In the genomic region with DNA sequence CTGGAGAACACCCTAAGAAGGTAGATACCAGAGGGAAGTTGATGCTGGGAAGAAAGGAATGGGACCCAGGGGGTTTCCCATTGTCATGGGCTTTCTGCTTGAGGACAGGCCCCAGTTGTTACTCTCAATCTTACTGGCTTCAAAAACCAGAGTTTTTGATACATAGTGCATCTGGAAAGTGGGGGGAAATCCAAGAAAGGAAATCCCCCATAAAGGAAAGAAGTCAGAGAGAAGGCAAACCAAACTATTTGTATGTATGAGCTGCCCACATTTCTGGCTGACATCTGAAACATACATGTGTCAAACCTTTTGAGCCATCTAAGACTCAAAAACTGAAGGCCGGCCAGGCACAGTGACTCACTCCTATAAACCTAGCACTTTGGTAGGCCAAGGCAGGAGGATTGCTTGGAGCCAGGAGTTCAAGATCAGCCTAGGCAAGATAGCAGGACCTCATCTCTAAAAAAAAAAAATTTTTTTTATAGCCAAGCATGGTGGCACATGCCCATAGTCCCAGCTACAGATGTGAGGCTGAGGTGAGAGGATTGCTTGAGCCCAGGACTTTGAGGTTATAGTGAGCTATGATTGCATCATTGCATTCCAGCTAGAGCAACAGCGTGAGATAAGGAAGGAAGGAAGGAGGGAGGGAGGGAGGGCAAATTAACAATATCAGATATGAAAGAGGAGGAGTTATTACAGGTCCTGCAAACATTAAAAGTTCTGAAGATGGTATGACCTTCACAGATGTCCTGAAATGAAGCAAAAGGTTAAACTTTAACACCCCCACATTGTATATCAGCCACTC, we compare ENCODE assay signal across 10 cellular contexts. TPM values are rescaled to one million over a fixed set of nuclear protein-coding genes. Genes with fewer than 3 reads are reported as not detected.
DNase-seq lines count a peak whose midpoint lies in the region; ATAC-seq and TF ChIP-seq lines count a peak whose summit lies in the region.
"Had no signal": no experiment of that assay in that cellular context is flagged by ENCODE, and none has a peak within 500 bp of the region (broad histone marks: within the 10 kb centered on the region; RNA-seq: fewer than 3 reads in every experiment).

No MANE protein-coding gene starts in this region.

- no peak overlapping the region for H3K4me3 ChIP-seq in SJCRH30
- H3K4me3 ChIP-seq: right lobe of liver had no signal

- no peak overlapping the region for H3K4me3 Mint-ChIP-seq in WTC11
- H3K4me3 Mint-ChIP-seq in stimulated activated memory B cell treated with anti-CD40 and anti-IgM and Interleukin-4, amounts not matched to agents 10 μg/mL and 1 μg/mL and 100 μg/mL, for 72 hours, result no peak overlapping the region

- POLR2A ChIA-PET in WTC11 (lab: Charles Lee), result no interaction called here

- peak; percentile 70 for ATAC-seq in HG02981 (IDR thresholded peaks at IDR 0.05; ENCODE audit: unreplicated experiment)
- ATAC-seq in WTC11, result no peak
- ATAC-seq in stimulated activated memory B cell treated with anti-CD40 and anti-IgM and Interleukin-4, amounts not matched to agents 10 μg/mL and 1 μg/mL and 100 μg/mL, for 72 hours, result peak; percentile 85

- H3K9me3 Mint-ChIP-seq in WTC11, result peaks cover 15% of the 10 kb centered on the region
- no peaks in the 10 kb centered on the region for H3K9me3 Mint-ChIP-seq in stimulated activated memory B cell treated with anti-CD40 and anti-IgM and Interleukin-4, amounts not matched to agents 10 μg/mL and 1 μg/mL and 100 μg/mL, for 72 hours

- no peaks in the 10 kb centered on the region for H3K36me3 ChIP-seq in SJCRH30
- H3K36me3 ChIP-seq: right lobe of liver had no signal

- no peak overlapping the region for H3K27ac ChIP-seq in SJCRH30
- H3K27ac ChIP-seq: right lobe of liver had no signal

- no peaks in the 10 kb centered on the region for H3K36me3 Mint-ChIP-seq in WTC11
- peaks cover 5% of the 10 kb centered on the region for H3K36me3 Mint-ChIP-seq in stimulated activated memory B cell treated with anti-CD40 and anti-IgM and Interleukin-4, amounts not matched to agents 10 μg/mL and 1 μg/mL and 100 μg/mL, for 72 hours

- H3K27me3 Mint-ChIP-seq in WTC11 (ENCODE audit: low read depth), result peaks cover 2% of the 10 kb centered on the region
- H3K27me3 Mint-ChIP-seq in stimulated activated memory B cell treated with anti-CD40 and anti-IgM and Interleukin-4, amounts not matched to agents 10 μg/mL and 1 μg/mL and 100 μg/mL, for 72 hours, result peaks cover 8% of the 10 kb centered on the region

- H3K27ac Mint-ChIP-seq in WTC11, result no peak overlapping the region
- H3K27ac Mint-ChIP-seq in stimulated activated memory B cell treated with anti-CD40 and anti-IgM and Interleukin-4, amounts not matched to agents 10 μg/mL and 1 μg/mL and 100 μg/mL, for 72 hours, result peak overlapping the region; percentile 66

- H3K4me1 Mint-ChIP-seq in WTC11, result no peaks in the 10 kb centered on the region
- H3K4me1 Mint-ChIP-seq in stimulated activated memory B cell treated with anti-CD40 and anti-IgM and Interleukin-4, amounts not matched to agents 10 μg/mL and 1 μg/mL and 100 μg/mL, for 72 hours, result peaks cover 26% of the 10 kb centered on the region

- no peaks in the 10 kb centered on the region for H3K27me3 ChIP-seq in SJCRH30
- H3K27me3 ChIP-seq: right lobe of liver had no signal

- no peak for TF ChIP-seq CTCF in WTC11 (IDR thresholded peaks at IDR 0.05)

- peak; percentile 38 for DNase-seq in activated T-cell treated with anti-CD3 and anti-CD28 coated beads for 48 hours (ENCODE audit: low read depth)
- DNase-seq in activated T-cell treated with anti-CD3 and anti-CD28 coated beads, Interleukin-2, amount 50 U/mL, for 1 hour, result no peak
- DNase-seq in WTC11 (ENCODE audit: low spot score), result no peak
- no peak for DNase-seq in SJCRH30
- DNase-seq in NCI-H1105 treated with DMSO at 0.1 percent for 48 hours (lab: John Stamatoyannopoulos, UW), result no peak
- no peak for DNase-seq in NCI-H2227 treated with DMSO at 0.1 percent for 48 hours (lab: John Stamatoyannopoulos, UW)
- DNase-seq: NCI-H2081, right lobe of liver had no signal

- CTCF ChIA-PET in WTC11 (lab: Charles Lee), result interaction anchor here (2.0 kb wide), 1 partner anchor 153 kb away, joined by 7 read pairs; the partner anchor contains the start of gene STK17A

- no peaks in the 10 kb centered on the region for H3K9me3 ChIP-seq in SJCRH30 (replicated peaks)
- H3K9me3 ChIP-seq: right lobe of liver had no signal

- no peaks in the 10 kb centered on the region for H3K4me1 ChIP-seq in SJCRH30
- H3K4me1 ChIP-seq: right lobe of liver had no signal

TF ChIP-seq in WTC11, 78 proteins besides CTCF, POLR2A, EP300 and RAD21:
- TF ChIP-seq MXD4 (CRISPR knock-in tag; IDR thresholded peaks at IDR 0.05; ENCODE audit: borderline replicate concordance) (no peak), GABPB1 (CRISPR knock-in tag; IDR thresholded peaks at IDR 0.05) (peak; percentile 91), ETV6 (CRISPR knock-in tag; IDR thresholded peaks at IDR 0.05) (no peak)

RNA-seq across cellular contexts. Expression of gene COA1, which starts 6.7 kb away (rescaled TPM):
- 132 to 148 TPM (median 146 TPM) in 3 replicates for total RNA-seq in WTC11 (2021)
- 132 and 134 TPM in 2 replicates for total RNA-seq in SJCRH30 (2014; rRNA removed; shearing (Covaris generic))

RNA-seq across cellular contexts. Expression of gene BLVRA, which starts 22.5 kb away (rescaled TPM):
- total RNA-seq in WTC11 (2021), result 31.9 to 35.5 TPM (median 33.7 TPM) in 3 replicates
- 42.0 and 42.8 TPM in 2 replicates for total RNA-seq in SJCRH30 (2014; rRNA removed; shearing (Covaris generic))
